ENCODE assay signal across 14 cellular contexts in genomic region chr2:16713011-16713423, GRCh38. TPM values are rescaled to one million over a fixed set of nuclear protein-coding genes. Genes with fewer than 3 reads are reported as not detected.
DNase-seq lines count a peak whose midpoint lies in the region; ATAC-seq, FAIRE-seq and TF ChIP-seq lines count a peak whose summit lies in the region.
"Had no signal": no experiment of that assay in that cellular context is flagged by ENCODE, and none has a peak within 500 bp of the region (broad histone marks: within the 10 kb centered on the region; RNA-seq: fewer than 3 reads in every experiment).

No MANE protein-coding gene starts in this region.

- peak; percentile 60 for ATAC-seq in HG02610 (IDR thresholded peaks at IDR 0.05; ENCODE audit: unreplicated experiment)
- ATAC-seq in naive thymus-derived CD4-positive, alpha-beta T cell, result peak; percentile 39
- no peak for ATAC-seq in HG03108 (IDR thresholded peaks at IDR 0.05; ENCODE audit: unreplicated experiment)

- H3K9me3 Mint-ChIP-seq in naive thymus-derived CD4-positive, alpha-beta T cell, result peaks cover 0 to 4% (median 0%) of the 10 kb centered on the region in 11 donors
- H3K9me3 Mint-ChIP-seq: activated naive CD4-positive, alpha-beta T cell treated with anti-CD3 and anti-CD28 coated beads, Interleukin-2, amount 50 U/mL, for 24 hours had no signal

- no peak for TF ChIP-seq CTCF in D721Med (IDR thresholded peaks at IDR 0.05; ENCODE audit: insufficient read depth, missing control alignments)

- peaks cover 0 to 1% (median 0%) of the 10 kb centered on the region in 7 donors for H3K4me1 Mint-ChIP-seq in naive thymus-derived CD4-positive, alpha-beta T cell
- H3K4me1 Mint-ChIP-seq: activated naive CD4-positive, alpha-beta T cell treated with anti-CD3 and anti-CD28 coated beads, Interleukin-2, amount 50 U/mL, for 24 hours had no signal

- no peak overlapping the region for H3K9ac ChIP-seq in Karpas-422 (ENCODE audit: low read length)

- intact Hi-C loops in naive thymus-derived CD4-positive, alpha-beta T cell (cut with micrococcal nuclease), result no loop called here

- no peaks in the 10 kb centered on the region for H3K36me3 Mint-ChIP-seq in naive thymus-derived CD4-positive, alpha-beta T cell
- H3K36me3 Mint-ChIP-seq: activated naive CD4-positive, alpha-beta T cell treated with anti-CD3 and anti-CD28 coated beads, Interleukin-2, amount 50 U/mL, for 24 hours had no signal

- no peaks in the 10 kb centered on the region for H3K9me2 ChIP-seq in Karpas-422 (replicated peaks; ENCODE audit: insufficient read depth, low read length)

- no peaks in the 10 kb centered on the region for H3K79me2 ChIP-seq in Karpas-422 (ENCODE audit: low read length)

- no peaks in the 10 kb centered on the region for H3K27me3 ChIP-seq in Karpas-422 (ENCODE audit: low read length)
- no peaks in the 10 kb centered on the region for H3K27me3 ChIP-seq in naive thymus-derived CD4-positive, alpha-beta T cell (ENCODE audit: control insufficient read depth in 2 of 2, insufficient read depth in 2 of 2, low read length in 2 of 2)

- H3K36me3 ChIP-seq in Karpas-422 (ENCODE audit: insufficient read depth, low read length), result no peaks in the 10 kb centered on the region
- no peaks in the 10 kb centered on the region for H3K36me3 ChIP-seq in naive thymus-derived CD4-positive, alpha-beta T cell (ENCODE audit: control insufficient read depth in 2 of 3, insufficient read depth in 3 of 3, low read length in 3 of 3)
- H3K36me3 ChIP-seq: prostate gland had no signal

- FAIRE-seq in D721Med (lab: Jason Lieb, UNC), result no peak

- no peak overlapping the region for H3K4me3 Mint-ChIP-seq in naive thymus-derived CD4-positive, alpha-beta T cell
- H3K4me3 Mint-ChIP-seq: activated naive CD4-positive, alpha-beta T cell treated with anti-CD3 and anti-CD28 coated beads, Interleukin-2, amount 50 U/mL, for 24 hours had no signal

- H3K4me3 ChIP-seq in Karpas-422 (ENCODE audit: low read length), result peak overlapping the region; percentile 4; the same call in 1 of the 2 replicates
- no peak overlapping the region for H3K4me3 ChIP-seq in naive thymus-derived CD4-positive, alpha-beta T cell (ENCODE audit: low read length)
- H3K4me3 ChIP-seq: prostate gland had no signal

- H3K27me3 Mint-ChIP-seq in naive thymus-derived CD4-positive, alpha-beta T cell, result peaks cover 2 to 18% (median 9%) of the 10 kb centered on the region in 5 donors
- H3K27me3 Mint-ChIP-seq: activated naive CD4-positive, alpha-beta T cell treated with anti-CD3 and anti-CD28 coated beads, Interleukin-2, amount 50 U/mL, for 24 hours had no signal

- no peaks in the 10 kb centered on the region for H3K9me3 ChIP-seq in Karpas-422 (ENCODE audit: low read length)
- H3K9me3 ChIP-seq in naive thymus-derived CD4-positive, alpha-beta T cell (ENCODE audit: control insufficient read depth in 2 of 3, low read length in 3 of 3), result no peaks in the 10 kb centered on the region
- H3K9me3 ChIP-seq: prostate gland had no signal

- no peaks in the 10 kb centered on the region for H4K20me1 ChIP-seq in Karpas-422 (ENCODE audit: insufficient read depth, low read depth, low read length)

- DNase-seq in DMS 273 (lab: John Stamatoyannopoulos, UW; ENCODE audit: unreplicated experiment) (peak; percentile 15), DMS 273 treated with DMSO at 0.1 percent for 48 hours (lab: John Stamatoyannopoulos, UW) (no peak), Karpas-422 (peak; percentile 73), D721Med (ENCODE audit: insufficient read length, low spot score) (no peak), NCI-H128 (lab: John Stamatoyannopoulos, UW; ENCODE audit: unreplicated experiment) (no peak)
- no peak for DNase-seq in naive thymus-derived CD4-positive, alpha-beta T cell
- DNase-seq: erythroblast, NCI-H69 had no signal

- peaks cover 21% of the 10 kb centered on the region for H3K4me1 ChIP-seq in Karpas-422 (ENCODE audit: low read length)
- no peaks in the 10 kb centered on the region for H3K4me1 ChIP-seq in naive thymus-derived CD4-positive, alpha-beta T cell (ENCODE audit: control insufficient read depth in 2 of 2, insufficient read depth in 2 of 2, low read length in 2 of 2)
- H3K4me1 ChIP-seq: prostate gland had no signal

- no peak overlapping the region for H3K27ac ChIP-seq in Karpas-422 (ENCODE audit: low read length)
- no peak overlapping the region for H3K27ac ChIP-seq in naive thymus-derived CD4-positive, alpha-beta T cell (ENCODE audit: low read depth, low read length)
- H3K27ac ChIP-seq: 22Rv1, HL-60, prostate gland had no signal

- POLR2A ChIA-PET in naive thymus-derived CD4-positive, alpha-beta T cell (lab: Charles Lee), result no interaction called here

- CTCF ChIA-PET in naive thymus-derived CD4-positive, alpha-beta T cell (lab: Charles Lee), result no interaction called here

- H3K27ac Mint-ChIP-seq in naive thymus-derived CD4-positive, alpha-beta T cell, result no peak overlapping the region
- H3K27ac Mint-ChIP-seq: activated naive CD4-positive, alpha-beta T cell treated with anti-CD3 and anti-CD28 coated beads, Interleukin-2, amount 50 U/mL, for 24 hours had no signal

- peak overlapping the region; percentile 27 for H3K4me2 ChIP-seq in Karpas-422 (ENCODE audit: low read depth, low read length, poor library complexity, severe bottlenecking)

- H2AFZ ChIP-seq in Karpas-422 (ENCODE audit: low read length), result no peak overlapping the region

RNA-seq across cellular contexts. Expression of gene CYRIA, which starts 47.4 kb away (rescaled TPM):
- total RNA-seq in Karpas-422 (2014; rRNA removed; shearing (Covaris generic); ENCODE audit: low replicate concordance), result 2.3 and 4.2 TPM in 2 replicates
- total RNA-seq in naive thymus-derived CD4-positive, alpha-beta T cell, result 10 to 100 TPM in 1 of 5 experiments, 1 to 10 TPM in 2, under 1 TPM in 2; 0.16 to 48.7 (median 1.1) TPM
- 1 to 10 TPM in 1 of 2 donors, under 1 TPM in 1; 0.70 to 1.6 TPM for polyA plus RNA-seq in naive thymus-derived CD4-positive, alpha-beta T cell

Comparison
In these comparisons a context has a peak if more than half of its experiments do, and no peak if none do; other contexts are left out.
1. DNase-seq: peak in DMS 273 (single experiment) and Karpas-422 (single experiment); none in DMS 273 treated with DMSO at 0.1 percent for 48 hours (single experiment), naive thymus-derived CD4-positive, alpha-beta T cell (0 of 9), D721Med (single experiment) and NCI-H128 (single experiment).